In the genomic region with DNA sequence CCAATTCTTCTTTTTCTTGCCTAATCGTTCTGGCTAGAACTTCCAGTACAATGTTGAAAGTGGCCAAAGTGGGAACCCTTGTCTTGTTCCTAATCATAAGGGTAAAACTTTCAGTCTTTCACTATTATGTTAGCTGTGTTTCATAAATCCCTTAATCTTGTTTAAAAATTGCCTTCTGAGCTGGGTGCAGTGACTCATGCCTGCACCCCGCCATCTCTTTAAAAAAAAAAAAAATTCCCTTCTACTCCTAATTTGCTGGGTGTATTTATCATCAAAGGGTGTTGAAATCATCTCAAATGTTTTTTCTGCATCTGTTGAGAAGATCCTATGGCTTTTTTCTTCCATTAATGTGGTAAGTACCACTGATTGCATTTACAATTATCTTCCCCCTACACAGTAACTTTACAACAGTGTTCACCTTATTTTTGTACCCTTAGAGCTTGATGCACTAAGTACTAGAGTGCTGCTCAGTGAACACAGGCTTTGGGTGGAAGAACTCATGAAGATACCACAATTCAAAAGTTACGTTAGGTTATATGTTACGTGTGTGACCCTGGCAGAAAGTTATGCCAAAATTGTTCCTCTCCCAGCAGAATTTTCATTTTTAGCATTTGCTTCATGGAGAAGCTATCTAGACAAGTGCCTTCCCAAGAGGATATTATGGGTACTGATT, we compare ENCODE assay signal across 1 cellular context.
TF ChIP-seq lines count a peak whose summit lies in the region.

No MANE protein-coding gene starts in this region.

TF ChIP-seq in HepG2, 621 proteins besides CTCF, POLR2A, EP300 and RAD21:
- TF ChIP-seq NKX3-1 (CRISPR knock-in tag; IDR thresholded peaks at IDR 0.05) = peak; percentile 3; the same call in 1 of the 2 replicates
- TF ChIP-seq ZNF577 (CRISPR knock-in tag; IDR thresholded peaks at IDR 0.05; ENCODE audit: borderline replicate concordance, low read depth) = no peak
- TF ChIP-seq RBM22 (optimal IDR thresholded peaks at IDR 0.05; ENCODE audit: low read length) = peak; percentile 91
- 0 out of 2 replicates have a peak, but pooled peaks have one; percentile 45 for TF ChIP-seq ZNF841 (CRISPR knock-in tag; IDR thresholded peaks at IDR 0.05; ENCODE audit: borderline replicate concordance)
- no peak for TF ChIP-seq ZNF274 (CRISPR knock-in tag; IDR thresholded peaks at IDR 0.05)
